In the genomic region with DNA sequence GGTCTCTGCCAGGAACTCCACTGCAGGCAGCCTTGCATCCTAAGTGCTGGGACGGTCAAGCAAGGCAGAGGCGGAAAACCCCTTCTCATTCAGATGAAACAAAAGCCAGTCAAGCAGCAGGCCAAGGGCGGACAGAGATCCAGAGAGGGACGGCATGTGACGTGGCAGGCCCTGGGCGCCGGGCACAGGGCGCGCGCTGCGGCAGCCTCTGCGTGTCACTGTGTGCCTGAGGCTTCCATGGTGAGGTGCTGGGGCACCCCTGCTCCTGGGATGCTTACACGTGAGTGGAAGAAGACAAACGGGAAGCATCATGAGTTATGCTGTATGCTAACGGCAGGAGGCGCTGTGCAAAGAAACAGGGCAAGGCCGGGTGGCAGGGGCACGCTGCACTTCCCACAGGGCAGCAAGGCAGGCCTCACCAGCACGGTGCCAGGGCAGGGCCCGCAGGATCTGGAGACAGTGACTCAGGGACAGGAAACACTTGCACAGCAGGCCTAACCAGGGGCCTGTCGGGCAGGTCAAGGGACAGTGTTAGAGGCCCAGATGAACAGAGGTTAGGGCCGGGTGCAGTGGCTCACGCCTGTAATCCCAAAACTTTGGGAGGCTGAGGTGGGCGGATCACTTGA, we compare ENCODE assay signal across 10 cellular contexts. TPM values are rescaled to one million over a fixed set of nuclear protein-coding genes. Genes with fewer than 3 reads are reported as not detected.
DNase-seq lines count a peak whose midpoint lies in the region; ATAC-seq and TF ChIP-seq lines count a peak whose summit lies in the region.
"Had no signal": no experiment of that assay in that cellular context is flagged by ENCODE, and none has a peak within 500 bp of the region (broad histone marks: within the 10 kb centered on the region; RNA-seq: fewer than 3 reads in every experiment).

No MANE protein-coding gene starts in this region.

- H3K9ac ChIP-seq in MM.1S (ENCODE audit: low read length): no peak overlapping the region

- H3K4me3 ChIP-seq in kidney epithelial cell (ENCODE audit: low read depth, low read length) (no peak overlapping the region), thyroid gland (replicated peaks in 1 of 3) (no peak overlapping the region), MM.1S (ENCODE audit: low read length) (no peak overlapping the region)
- H3K4me3 ChIP-seq: BLaER1, heart right ventricle had no signal

- no peak overlapping the region for H3K4me3 Mint-ChIP-seq in activated CD8-positive, alpha-beta memory T cell treated with anti-CD3 and anti-CD28 coated beads, Interleukin-2, amount 10 ng/mL, durations not matched to agents 7 days and 5 days

- DNase-seq in activated CD8-positive, alpha-beta memory T cell treated with anti-CD3 and anti-CD28 coated beads for 24 hours: peak; percentile 44
- no peak for DNase-seq in activated CD8-positive, alpha-beta memory T cell treated with anti-CD3 and anti-CD28 coated beads, Interleukin-2, amount 10 ng/mL, durations not matched to agents 7 days and 5 days
- no peak for DNase-seq in kidney epithelial cell (ENCODE audit: low read depth)
- peak in 1 of 2 donors; percentile 45 for DNase-seq in thyroid gland
- no peak for DNase-seq in DMS153 treated with DMSO at 0.1 percent for 48 hours (lab: John Stamatoyannopoulos, UW; ENCODE audit: unreplicated experiment)
- no peak for DNase-seq in NOMO-1 treated with dmso at 0.1 percent for 144 hours (lab: John Stamatoyannopoulos, UW; ENCODE audit: unreplicated experiment)
- DNase-seq in MM.1S: no peak

- H2AFZ ChIP-seq in MM.1S (ENCODE audit: low read length): no peak overlapping the region

- no peak for TF ChIP-seq POLR2A in thyroid gland (IDR thresholded peaks at IDR 0.05)

- intact Hi-C loops in thyroid gland (cut with DNase I): loop anchor here (5.0 kb wide), 1 partner anchor 41 kb away; no protein-coding TSS in a partner anchor

- H3K79me2 ChIP-seq in MM.1S (ENCODE audit: low read length): peaks cover 98% of the 10 kb centered on the region

- H3K27me3 ChIP-seq in kidney epithelial cell (ENCODE audit: control insufficient read depth, insufficient read depth, low read length) (no peaks in the 10 kb centered on the region), thyroid gland (no peaks in the 10 kb centered on the region), MM.1S (replicated peaks; ENCODE audit: insufficient read depth, low read length) (no peaks in the 10 kb centered on the region)
- H3K27me3 ChIP-seq: BLaER1, heart right ventricle had no signal

- no peaks in the 10 kb centered on the region for H3F3A ChIP-seq in MM.1S (ENCODE audit: insufficient read depth, low read length)

- no peak overlapping the region for H3K27ac Mint-ChIP-seq in activated CD8-positive, alpha-beta memory T cell treated with anti-CD3 and anti-CD28 coated beads, Interleukin-2, amount 10 ng/mL, durations not matched to agents 7 days and 5 days

- ATAC-seq in activated CD8-positive, alpha-beta memory T cell treated with anti-CD3 and anti-CD28 coated beads, Interleukin-2, amount 10 ng/mL, durations not matched to agents 7 days and 5 days: no peak
- ATAC-seq: heart right ventricle had no signal

- H3K36me3 Mint-ChIP-seq in activated CD8-positive, alpha-beta memory T cell treated with anti-CD3 and anti-CD28 coated beads, Interleukin-2, amount 10 ng/mL, durations not matched to agents 7 days and 5 days: no peaks in the 10 kb centered on the region

- no peaks in the 10 kb centered on the region for H3K9me2 ChIP-seq in MM.1S (replicated peaks; ENCODE audit: insufficient read depth, low read length)

- peak overlapping the region; percentile 81 for H3K27ac ChIP-seq in angular gyrus (ENCODE audit: low read depth, low read length)
- H3K27ac ChIP-seq in thyroid gland: peak overlapping the region; percentile 12 to 58 (median 56)
- H3K27ac ChIP-seq in MM.1S (ENCODE audit: low read length): no peak overlapping the region
- H3K27ac ChIP-seq: BLaER1 had no signal

- H3K9me3 ChIP-seq in thyroid gland: no peaks in the 10 kb centered on the region
- no peaks in the 10 kb centered on the region for H3K9me3 ChIP-seq in MM.1S (replicated peaks; ENCODE audit: insufficient read depth, low read length)
- H3K9me3 ChIP-seq: BLaER1, heart right ventricle had no signal

- TF ChIP-seq CTCF in kidney epithelial cell (IDR thresholded peaks at IDR 0.05; ENCODE audit: insufficient read depth, low read length, poor library complexity, severe bottlenecking): peak; percentile 30
- TF ChIP-seq CTCF in thyroid gland (IDR thresholded peaks at IDR 0.05): peak in 1 of 6 experiments; percentile 11
- TF ChIP-seq CTCF in MM.1S (IDR thresholded peaks at IDR 0.05; ENCODE audit: low read length): no peak

- no peaks in the 10 kb centered on the region for H3K9me3 Mint-ChIP-seq in activated CD8-positive, alpha-beta memory T cell treated with anti-CD3 and anti-CD28 coated beads, Interleukin-2, amount 10 ng/mL, durations not matched to agents 7 days and 5 days (ENCODE audit: low read depth)

- no peak overlapping the region for H3K4me2 ChIP-seq in MM.1S (ENCODE audit: low read depth, low read length)
- H3K4me2 ChIP-seq: BLaER1 had no signal

- H4K20me1 ChIP-seq in MM.1S (ENCODE audit: insufficient read depth, low read length): no peaks in the 10 kb centered on the region

- H3K27me3 Mint-ChIP-seq in activated CD8-positive, alpha-beta memory T cell treated with anti-CD3 and anti-CD28 coated beads, Interleukin-2, amount 10 ng/mL, durations not matched to agents 7 days and 5 days: no peaks in the 10 kb centered on the region

- peaks cover 14% of the 10 kb centered on the region for H3K4me1 Mint-ChIP-seq in activated CD8-positive, alpha-beta memory T cell treated with anti-CD3 and anti-CD28 coated beads, Interleukin-2, amount 10 ng/mL, durations not matched to agents 7 days and 5 days

- 78 to 81% methylated on average over 24 of the region's 24 CpGs for WGBS in thyroid gland, 2 donors

- H3K36me3 ChIP-seq in kidney epithelial cell (ENCODE audit: control insufficient read depth, insufficient read depth, low read length): peaks cover under 1% of the 10 kb centered on the region
- no peaks in the 10 kb centered on the region for H3K36me3 ChIP-seq in thyroid gland
- no peaks in the 10 kb centered on the region for H3K36me3 ChIP-seq in MM.1S (replicated peaks; ENCODE audit: insufficient read depth, low read length)

- peaks cover 50 to 73% of the 10 kb centered on the region in 2 donors for H3K4me1 ChIP-seq in thyroid gland
- no peaks in the 10 kb centered on the region for H3K4me1 ChIP-seq in MM.1S (ENCODE audit: low read length)

- CTCF ChIA-PET in activated CD8-positive, alpha-beta memory T cell treated with anti-CD3 and anti-CD28 coated beads, Interleukin-2, amount 10 ng/mL, durations not matched to agents 7 days and 5 days (lab: Charles Lee): no interaction called here

RNA-seq across cellular contexts. Expression of gene TOLLIP, which starts 6.1 kb away (rescaled TPM):
- total RNA-seq in activated CD8-positive, alpha-beta memory T cell treated with anti-CD3 and anti-CD28 coated beads, Interleukin-2, amount 10 ng/mL, durations not matched to agents 7 days and 5 days: 10 to 100 TPM; 33.3 to 35.8 TPM
- total RNA-seq in kidney epithelial cell (55.3 and 68.0 TPM in 2 replicates), thyroid gland (10 to 100 TPM; 37.1 to 74.4 (median 65.7) TPM)
